ENCODE assay signal across 8 cellular contexts in genomic region chrX:40158036-40158706, GRCh38.
DNase-seq lines count a peak whose midpoint lies in the region; ATAC-seq and TF ChIP-seq lines count a peak whose summit lies in the region.

No MANE protein-coding gene starts in this region.

- H3K36me3 ChIP-seq in CD8-positive, alpha-beta T cell (ENCODE audit: insufficient read depth, low read length) = no peaks in the 10 kb centered on the region
- no peaks in the 10 kb centered on the region for H3K36me3 ChIP-seq in HEK293 (ENCODE audit: control insufficient read depth in 2 of 2, insufficient read depth in 1 of 2, low read length in 2 of 2)
- H3K36me3 ChIP-seq in heart left ventricle = no peaks in the 10 kb centered on the region

- no peaks in the 10 kb centered on the region for H3K27me3 ChIP-seq in CD8-positive, alpha-beta T cell (ENCODE audit: insufficient read depth, low read length)
- H3K27me3 ChIP-seq in heart left ventricle = peaks cover 0 to 74% (median 0%) of the 10 kb centered on the region in 9 donors

- no peaks in the 10 kb centered on the region for H3K4me1 ChIP-seq in CD8-positive, alpha-beta T cell (ENCODE audit: insufficient read depth, low read length)
- H3K4me1 ChIP-seq in HEK293 (ENCODE audit: control insufficient read depth, insufficient read depth, low read length) (peaks cover 10% of the 10 kb centered on the region), heart left ventricle (peaks cover 0 to 39% (median 4%) of the 10 kb centered on the region in 12 donors)

- H3K4me1 Mint-ChIP-seq in CD8-positive, alpha-beta T cell (ENCODE audit: low read depth) = peaks cover 14% of the 10 kb centered on the region
- H3K4me1 Mint-ChIP-seq in activated T-helper 17 cell treated with anti-CD3 and anti-CD28 coated beads, Interleukin-2, amount 50 U/mL, for 72 hours = no peaks in the 10 kb centered on the region

- ATAC-seq in CD8-positive, alpha-beta T cell = peak; percentile 70
- ATAC-seq in activated T-helper 17 cell treated with anti-CD3 and anti-CD28 coated beads, Interleukin-2, amount 50 U/mL, for 72 hours (replicated peaks) = peak; percentile 55
- ATAC-seq in heart left ventricle = peak in 3 of 4 donors; percentile 27 to 57 (median 52)
- no peak for ATAC-seq in HG03571 (IDR thresholded peaks at IDR 0.05; ENCODE audit: unreplicated experiment)

- POLR2A ChIA-PET in CD8-positive, alpha-beta T cell (lab: Charles Lee) = interaction anchor here (1.2 kb wide), 1 partner anchor 19 kb away, joined by 4 read pairs; no protein-coding TSS in a partner anchor
- POLR2A ChIA-PET in HEK293 (lab: Yijun Ruan, JAX) = interaction anchor here (1.1 to 1.6 kb wide), 2 partner anchors 60 to 64 kb away, joined by 4 read pairs; partner anchors contain the start of gene BCOR

- TF ChIP-seq CTCF in CD8-positive, alpha-beta T cell (IDR thresholded peaks at IDR 0.05) = peak; percentile 39
- TF ChIP-seq CTCF in HEK293 (tag by site-specific recombination; IDR thresholded peaks at IDR 0.05) (peak; percentile 54), heart left ventricle (IDR thresholded peaks at IDR 0.05) (peak in 10 of 12 donors; percentile 16 to 63 (median 44))

- H3K4me3 Mint-ChIP-seq in CD8-positive, alpha-beta T cell = peak overlapping the region; percentile 82
- H3K4me3 Mint-ChIP-seq in activated T-helper 17 cell treated with anti-CD3 and anti-CD28 coated beads, Interleukin-2, amount 50 U/mL, for 72 hours = peak overlapping the region; percentile 30

- no peaks in the 10 kb centered on the region for H3K9me3 Mint-ChIP-seq in CD8-positive, alpha-beta T cell
- no peaks in the 10 kb centered on the region for H3K9me3 Mint-ChIP-seq in activated T-helper 17 cell treated with anti-CD3 and anti-CD28 coated beads, Interleukin-2, amount 50 U/mL, for 72 hours

- no peak overlapping the region for H3K27ac ChIP-seq in CD8-positive, alpha-beta T cell (ENCODE audit: low read depth, low read length)
- H3K27ac ChIP-seq in HEK293 (ENCODE audit: extremely low read depth, low read depth, low read length) (peak overlapping the region; percentile 90), heart left ventricle (peak overlapping the region in 11 of 12 donors; percentile 39 to 84 (median 78))

- no peaks in the 10 kb centered on the region for H3K36me3 Mint-ChIP-seq in CD8-positive, alpha-beta T cell
- H3K36me3 Mint-ChIP-seq in activated T-helper 17 cell treated with anti-CD3 and anti-CD28 coated beads, Interleukin-2, amount 50 U/mL, for 72 hours (ENCODE audit: low read depth) = no peaks in the 10 kb centered on the region

- H3K9me3 ChIP-seq in CD8-positive, alpha-beta T cell (ENCODE audit: low read length) = no peaks in the 10 kb centered on the region
- no peaks in the 10 kb centered on the region for H3K9me3 ChIP-seq in HEK293 (ENCODE audit: control insufficient read depth, insufficient read depth, low read depth, low read length)
- H3K9me3 ChIP-seq in heart left ventricle = no peaks in the 10 kb centered on the region

- intact Hi-C loops in CD8-positive, alpha-beta T cell (cut with DNase I, micrococcal nuclease) = loop anchor here in 1 of 2 experiments (5.0 to 10.0 kb wide), 3 partner anchors 107 to 423 kb away; no protein-coding TSS in a partner anchor
- intact Hi-C loops in heart left ventricle (cut with DNase I) (loop anchor here (5.0 to 10.0 kb wide), 10 partner anchors 51 to 426 kb away; partner anchors contain the start of gene BCOR (in 4 of the 10)), posterior vena cava (cut with DNase I) (loop anchor here (10.0 kb wide), 5 partner anchors 53 to 423 kb away; no protein-coding TSS in a partner anchor)

- H3K27me3 Mint-ChIP-seq in CD8-positive, alpha-beta T cell (ENCODE audit: low read depth) = no peaks in the 10 kb centered on the region
- no peaks in the 10 kb centered on the region for H3K27me3 Mint-ChIP-seq in activated T-helper 17 cell treated with anti-CD3 and anti-CD28 coated beads, Interleukin-2, amount 50 U/mL, for 72 hours

- H3K4me3 ChIP-seq in CD8-positive, alpha-beta T cell (ENCODE audit: low read depth, low read length) = peak overlapping the region; percentile 46
- H3K4me3 ChIP-seq in HEK293 (ENCODE audit: low read depth, low read length) (peak overlapping the region; percentile 39), heart left ventricle (peak overlapping the region in 11 of 12 donors; percentile 27 to 65 (median 51))

- WGBS in heart left ventricle, 4 donors = 3 to 7% (median 4%) methylated on average over 15 to 68 of the region's 68 CpGs

- CTCF ChIA-PET in CD8-positive, alpha-beta T cell (lab: Charles Lee) = interaction anchor here (1.5 kb wide), 1 partner anchor 61 kb away, joined by 3 read pairs; no protein-coding TSS in a partner anchor
- CTCF ChIA-PET in HEK293 (lab: Yijun Ruan, JAX) = interaction anchor here (0.8 to 1.1 kb wide), 2 partner anchors 21 to 191 kb away, joined by 3 read pairs; no protein-coding TSS in a partner anchor

- TF ChIP-seq POLR2A in heart left ventricle (IDR thresholded peaks at IDR 0.05) = no peak

- peak in 3 of 7 experiments; percentile 28 to 65 (median 38) for DNase-seq in CD8-positive, alpha-beta T cell
- peak in 2 of 5 donors; percentile 30 to 63 for DNase-seq in heart left ventricle
- peak; percentile 71 for DNase-seq in posterior vena cava (ENCODE audit: low spot score)
- DNase-seq in Ammon's horn (ENCODE audit: low spot score) = no peak
- no peak for DNase-seq in cortex of kidney (lab: John Stamatoyannopoulos, UW)

- peak overlapping the region; percentile 73 for H3K27ac Mint-ChIP-seq in CD8-positive, alpha-beta T cell
- no peak overlapping the region for H3K27ac Mint-ChIP-seq in activated T-helper 17 cell treated with anti-CD3 and anti-CD28 coated beads, Interleukin-2, amount 50 U/mL, for 72 hours

TF ChIP-seq in HEK293, 187 proteins besides CTCF, POLR2A, EP300 and RAD21 (continues in another document):
- TF ChIP-seq ZNF426 (tag by site-specific recombination; IDR thresholded peaks at IDR 0.05) (no peak), SALL2 (tag by site-specific recombination; IDR thresholded peaks at IDR 0.05; ENCODE audit: borderline replicate concordance) (no peak), ZNF777 (tag by site-specific recombination; IDR thresholded peaks at IDR 0.05; ENCODE audit: borderline replicate concordance) (peak; percentile 57; the same call in 1 of the 2 replicates), REPIN1 (tag by site-specific recombination; IDR thresholded peaks at IDR 0.05; ENCODE audit: low read depth) (no peak), ZNF10 (tag by site-specific recombination; IDR thresholded peaks at IDR 0.05) (no peak), ZNF416 (tag by site-specific recombination; IDR thresholded peaks at IDR 0.05) (no peak), TRIM28 (IDR thresholded peaks at IDR 0.05; ENCODE audit: borderline replicate concordance, low read length) (no peak), ZNF624 (tag by site-specific recombination; IDR thresholded peaks at IDR 0.05) (no peak), PRDM1 (tag by site-specific recombination; IDR thresholded peaks at IDR 0.05) (no peak), ZFP41 (tag by site-specific recombination; IDR thresholded peaks at IDR 0.05; ENCODE audit: borderline replicate concordance) (no peak), KLF17 (tag by site-specific recombination; IDR thresholded peaks at IDR 0.05) (no peak), ZNF658 (tag by site-specific recombination; IDR thresholded peaks at IDR 0.05) (no peak), YY1 (tag by site-specific recombination; IDR thresholded peaks at IDR 0.05) (peak; percentile 85), FEZF1 (tag by site-specific recombination; IDR thresholded peaks at IDR 0.05) (no peak), ZBTB21 (tag by site-specific recombination; IDR thresholded peaks at IDR 0.05) (no peak), ZNF596 (tag by site-specific recombination; IDR thresholded peaks at IDR 0.05) (no peak), ZNF350 (tag by site-specific recombination; IDR thresholded peaks at IDR 0.05) (no peak), ZNF155 (tag by site-specific recombination; IDR thresholded peaks at IDR 0.05) (no peak), ZNF621 (tag by site-specific recombination; IDR thresholded peaks at IDR 0.05) (no peak), OSR2 (tag by site-specific recombination; IDR thresholded peaks at IDR 0.05) (no peak), ZNF704 (tag by site-specific recombination; IDR thresholded peaks at IDR 0.05) (no peak), SP2 (tag by site-specific recombination; IDR thresholded peaks at IDR 0.05) (no peak), ZNF747 (tag by site-specific recombination; IDR thresholded peaks at IDR 0.05) (no peak)
- TF ChIP-seq, protein P1, sequence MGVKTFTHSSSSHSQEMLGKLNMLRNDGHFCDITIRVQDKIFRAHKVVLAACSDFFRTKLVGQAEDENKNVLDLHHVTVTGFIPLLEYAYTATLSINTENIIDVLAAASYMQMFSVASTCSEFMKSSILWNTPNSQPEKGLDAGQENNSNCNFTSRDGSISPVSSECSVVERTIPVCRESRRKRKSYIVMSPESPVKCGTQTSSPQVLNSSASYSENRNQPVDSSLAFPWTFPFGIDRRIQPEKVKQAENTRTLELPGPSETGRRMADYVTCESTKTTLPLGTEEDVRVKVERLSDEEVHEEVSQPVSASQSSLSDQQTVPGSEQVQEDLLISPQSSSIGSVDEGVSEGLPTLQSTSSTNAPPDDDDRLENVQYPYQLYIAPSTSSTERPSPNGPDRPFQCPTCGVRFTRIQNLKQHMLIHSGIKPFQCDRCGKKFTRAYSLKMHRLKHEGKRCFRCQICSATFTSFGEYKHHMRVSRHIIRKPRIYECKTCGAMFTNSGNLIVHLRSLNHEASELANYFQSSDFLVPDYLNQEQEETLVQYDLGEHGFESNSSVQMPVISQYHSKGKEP (tag by site-specific recombination; IDR thresholded peaks at IDR 0.05) = no peak
